In the genomic region with DNA sequence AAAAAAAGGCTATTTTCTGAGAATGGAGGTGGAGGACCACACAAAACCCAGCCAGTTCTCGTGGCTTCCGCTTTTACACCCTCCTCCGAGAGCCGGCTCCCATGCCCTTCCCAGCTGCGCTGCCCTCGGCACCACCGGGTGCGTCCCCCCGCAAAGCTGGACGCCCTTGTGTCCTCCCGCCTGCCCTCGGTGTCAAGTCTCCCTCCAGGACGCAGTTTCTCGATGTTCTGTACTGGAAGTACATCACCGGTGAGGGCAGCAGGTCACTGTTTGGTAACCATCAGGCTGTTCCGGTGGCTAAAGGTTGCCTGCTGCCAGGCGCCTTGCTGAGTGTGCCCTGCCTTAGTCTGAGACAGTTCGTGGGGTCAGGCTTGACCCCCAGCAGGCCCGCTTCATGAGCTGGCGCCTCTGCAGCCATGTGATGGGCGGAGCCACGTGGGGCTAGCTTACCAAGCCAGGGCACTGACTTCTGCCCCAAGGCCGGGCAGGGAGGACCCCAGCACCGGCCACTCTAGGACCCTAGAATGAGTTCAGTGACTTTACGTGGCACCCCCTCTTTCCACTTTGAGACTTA, we compare ENCODE assay signal across 1 cellular context.
TF ChIP-seq lines count a peak whose summit lies in the region.

No MANE protein-coding gene starts in this region.

TF ChIP-seq in IMR-90, 13 proteins besides CTCF, POLR2A, EP300 and RAD21 (continued from another document):
- no peak for TF ChIP-seq RCOR1 (IDR thresholded peaks at IDR 0.05; ENCODE audit: insufficient replicate concordance, low read length)
